ENCODE assay signal across 1 cellular context in the genomic region with DNA sequence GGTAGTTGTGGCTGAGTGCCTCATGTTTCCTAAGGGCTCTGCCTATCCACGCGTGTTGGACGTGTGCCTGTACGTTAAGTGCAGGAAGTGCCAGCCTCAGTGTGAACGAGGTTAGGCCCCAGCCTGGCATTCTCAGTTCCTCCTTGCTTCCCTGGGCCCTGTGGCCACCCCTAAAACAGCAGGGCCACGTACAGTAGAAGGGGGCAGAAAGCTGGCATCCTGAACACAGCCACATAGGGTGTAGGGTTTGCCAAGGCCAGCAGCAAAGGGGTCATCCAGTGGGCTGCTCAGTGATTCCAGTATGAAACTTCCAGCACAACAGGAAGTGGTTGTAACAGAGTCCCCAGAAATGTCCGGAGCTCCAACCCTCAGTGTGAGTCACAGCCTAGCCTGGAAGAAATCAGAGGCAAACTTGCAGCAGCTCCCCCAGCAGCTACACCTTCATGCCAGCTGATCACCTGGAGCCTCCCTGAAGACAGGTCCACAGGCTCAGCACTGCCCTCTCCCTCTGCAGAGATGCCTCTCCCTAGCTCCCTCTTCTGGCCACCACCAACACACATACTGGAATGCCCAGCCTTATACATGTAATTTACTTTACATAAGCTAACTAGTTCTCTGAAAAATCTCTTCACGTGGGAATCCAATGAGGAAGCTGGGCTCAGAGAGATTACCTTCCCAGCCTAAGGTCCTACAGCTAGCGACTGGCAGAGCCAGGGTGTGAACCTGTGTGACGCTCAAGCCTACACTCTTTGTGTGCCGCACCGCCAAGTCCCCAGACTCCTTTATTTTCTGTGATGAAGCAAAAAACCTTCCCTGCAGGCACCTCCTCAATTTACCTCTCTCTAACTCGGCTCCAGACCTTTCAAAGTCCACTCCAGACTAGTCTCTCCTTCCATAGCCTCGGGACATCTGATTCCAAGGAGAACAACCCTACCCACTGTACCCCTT.
TF ChIP-seq lines count a peak whose summit lies in the region.

No MANE protein-coding gene starts in this region.

TF ChIP-seq in IMR-90, 13 proteins besides CTCF, POLR2A, EP300 and RAD21:
- TF ChIP-seq RFX5 (IDR thresholded peaks at IDR 0.05; ENCODE audit: low read depth, low read length) (no peak), NFE2L2 (IDR thresholded peaks at IDR 0.05; ENCODE audit: low read depth, low read length) (no peak)
- TF ChIP-seq, protein P1, sequence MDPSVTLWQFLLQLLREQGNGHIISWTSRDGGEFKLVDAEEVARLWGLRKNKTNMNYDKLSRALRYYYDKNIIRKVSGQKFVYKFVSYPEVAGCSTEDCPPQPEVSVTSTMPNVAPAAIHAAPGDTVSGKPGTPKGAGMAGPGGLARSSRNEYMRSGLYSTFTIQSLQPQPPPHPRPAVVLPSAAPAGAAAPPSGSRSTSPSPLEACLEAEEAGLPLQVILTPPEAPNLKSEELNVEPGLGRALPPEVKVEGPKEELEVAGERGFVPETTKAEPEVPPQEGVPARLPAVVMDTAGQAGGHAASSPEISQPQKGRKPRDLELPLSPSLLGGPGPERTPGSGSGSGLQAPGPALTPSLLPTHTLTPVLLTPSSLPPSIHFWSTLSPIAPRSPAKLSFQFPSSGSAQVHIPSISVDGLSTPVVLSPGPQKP (IDR thresholded peaks at IDR 0.05; ENCODE audit: borderline replicate concordance, low read depth, low read length) = no peak
TF ChIP-seq in IMR-90: peak in this region for 0.
